19 cellular contexts compared by ENCODE assay signal in the genomic region with DNA sequence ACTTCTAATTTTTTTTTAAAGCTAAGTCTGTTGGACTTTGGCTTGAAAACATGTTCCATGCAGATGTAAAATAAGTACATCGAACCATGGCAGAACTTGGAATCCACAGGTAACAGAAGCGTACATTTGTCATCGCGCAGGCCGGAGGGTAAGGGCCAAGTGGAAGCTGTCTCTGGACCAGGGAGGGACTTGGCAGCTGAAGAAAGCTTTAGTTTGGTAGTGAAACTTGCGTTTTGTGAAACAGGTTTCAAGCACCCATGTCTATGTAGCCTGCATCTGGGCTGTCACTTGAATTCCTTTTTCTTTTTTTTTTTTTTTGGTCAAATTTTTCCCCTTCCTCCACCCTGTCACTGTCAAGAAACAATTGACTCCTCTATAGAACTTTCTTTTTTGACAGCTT. TPM values are rescaled to one million over a fixed set of nuclear protein-coding genes. Genes with fewer than 3 reads are reported as not detected.
DNase-seq lines count a peak whose midpoint lies in the region; ATAC-seq and TF ChIP-seq lines count a peak whose summit lies in the region.
"Had no signal": no experiment of that assay in that cellular context is flagged by ENCODE, and none has a peak within 500 bp of the region (broad histone marks: within the 10 kb centered on the region; RNA-seq: fewer than 3 reads in every experiment).

No MANE protein-coding gene starts in this region.

- TF ChIP-seq CTCF in smooth muscle cell (IDR thresholded peaks at IDR 0.05; ENCODE audit: borderline replicate concordance, insufficient read depth, poor library complexity, severe bottlenecking) = no peak

- H3K4me3 ChIP-seq in smooth muscle cell = no peak overlapping the region
- H3K4me3 ChIP-seq: SJCRH30 had no signal

- H3K9ac ChIP-seq in smooth muscle cell (ENCODE audit: low read depth) = no peak overlapping the region

- no peaks in the 10 kb centered on the region for H3K9me3 ChIP-seq in smooth muscle cell (replicated peaks; ENCODE audit: low read depth)
- H3K9me3 ChIP-seq: Caco-2, SJCRH30 had no signal

- no peaks in the 10 kb centered on the region for H3K36me3 ChIP-seq in smooth muscle cell (ENCODE audit: low read depth)
- H3K36me3 ChIP-seq: SJCRH30 had no signal

- H3K4me1 ChIP-seq in smooth muscle cell (ENCODE audit: low read depth) = peaks cover 40% of the 10 kb centered on the region

- H3K27me3 ChIP-seq in smooth muscle cell (ENCODE audit: low read depth) = no peaks in the 10 kb centered on the region
- H3K27me3 ChIP-seq: SJCRH30 had no signal

- ATAC-seq in left lobe of liver = peak; percentile 63
- ATAC-seq: SK-N-SH treated with all-trans-retinoic acid at 6 μM for 48 hours had no signal

- no peaks in the 10 kb centered on the region for H4K20me1 ChIP-seq in smooth muscle cell (ENCODE audit: low read depth)

- no peak overlapping the region for H2AFZ ChIP-seq in smooth muscle cell (ENCODE audit: low read depth)

- H3F3A ChIP-seq in smooth muscle cell (ENCODE audit: low read depth) = peaks cover 23% of the 10 kb centered on the region

- WGBS in smooth muscle cell (ENCODE audit: low lambda C conversion rate) = 97% methylated on average over 6 of the region's 6 CpGs

- H3K4me2 ChIP-seq in smooth muscle cell = peak overlapping the region; percentile 55

- peak overlapping the region; percentile 61 for H3K27ac ChIP-seq in epithelial cell of prostate
- H3K27ac ChIP-seq in smooth muscle cell (ENCODE audit: low read depth) = peak overlapping the region; percentile 75
- H3K27ac ChIP-seq: SJCRH30 had no signal

- no peak for DNase-seq in epithelial cell of prostate (ENCODE audit: low read depth, low spot score)
- DNase-seq in left lobe of liver (ENCODE audit: low spot score) = no peak
- DNase-seq in smooth muscle cell (lab: John Stamatoyannopoulos, UW; ENCODE audit: unreplicated experiment) = no peak
- no peak for DNase-seq in COLO829 (ENCODE audit: low spot score)
- no peak for DNase-seq in stimulated activated CD8-positive, alpha-beta memory T cell treated with anti-CD3 and anti-CD28 coated beads, Interleukin-4, amount 100 ng/mL, for 48 hours
- no peak for DNase-seq in NCI-H774 (lab: John Stamatoyannopoulos, UW)
- DNase-seq in SIG-M5 treated with dmso at 0.1 percent for 504 hours (lab: John Stamatoyannopoulos, UW; ENCODE audit: unreplicated experiment) = no peak
- DNase-seq: C1 segment of cervical spinal cord; Caco-2; CD4-positive, alpha-beta memory T cell; NCI-H1092; NCI-H1417 treated with DMSO at 0.1 percent for 48 hours; NCI-H1694 treated with DMSO at 0.1 percent for 48 hours; NCI-H2081 treated with DMSO at 0.1 percent for 48 hours; NCI-H2171 treated with DMSO at 0.1 percent for 48 hours; NCI-H345; NCI-H510A treated with DMSO at 0.1 percent for 48 hours; SJCRH30 had no signal

- no peaks in the 10 kb centered on the region for H3K79me2 ChIP-seq in smooth muscle cell (ENCODE audit: low read depth)

RNA-seq across cellular contexts. Expression of gene GRHL1, which starts 20.4 kb away (rescaled TPM):
- total RNA-seq in left lobe of liver = 4.7 TPM
- total RNA-seq in smooth muscle cell = 21.4 and 26.8 TPM in 2 replicates
- 2.0 and 7.9 TPM in 2 replicates for polyA plus RNA-seq in smooth muscle cell
